In genomic region chr16:21277927-21278706, GRCh38 we compare ENCODE assay signal across 9 cellular contexts. TPM values are rescaled to one million over a fixed set of nuclear protein-coding genes. Genes with fewer than 3 reads are reported as not detected.
A peak's percentile ranks its signal among the peaks of the same experiment; 100 is the strongest.
DNase-seq lines count a peak whose midpoint lies in the region; ATAC-seq and TF ChIP-seq lines count a peak whose summit lies in the region.
"Had no signal": no experiment of that assay in that cellular context is flagged by ENCODE, and none has a peak within 500 bp of the region (broad histone marks: within the 10 kb centered on the region; RNA-seq: fewer than 3 reads in every experiment).

Gene CRYM (minus strand): TSS chr16:21278290. CDS start chr16:21278251, 39 bp downstream.

- DNase-seq in DMS153 treated with DMSO at 0.1 percent for 48 hours (lab: John Stamatoyannopoulos, UW; ENCODE audit: unreplicated experiment) (peak; percentile 74), HEK293T (ENCODE audit: extremely low spot score) (peak; percentile 82), NCI-H510A treated with DMSO at 0.1 percent for 48 hours (lab: John Stamatoyannopoulos, UW) (peak; percentile 88), glutamatergic neuron (peak; percentile 82), osteocyte (ENCODE audit: extremely low spot score, unreplicated experiment) (peak; percentile 85)
- peak; percentile 66 to 69 for DNase-seq in activated T-cell treated with anti-CD3 and anti-CD28 coated beads, Interleukin-2, amount 50 U/mL, for 72 hours

- POLR2A ChIA-PET in HEK293T (lab: Yijun Ruan, JAX) = no interaction called here

- no peaks in the 10 kb centered on the region for H3K9me3 Mint-ChIP-seq in activated T-cell treated with anti-CD3 and anti-CD28 coated beads, Interleukin-2, amount 50 U/mL, for 72 hours
- no peaks in the 10 kb centered on the region for H3K9me3 Mint-ChIP-seq in glutamatergic neuron (ENCODE audit: unreplicated experiment)
- H3K9me3 Mint-ChIP-seq in osteocyte (ENCODE audit: unreplicated experiment) = no peaks in the 10 kb centered on the region

- CTCF ChIA-PET in HEK293T (lab: Yijun Ruan, JAX) = interaction anchor here (0.6 kb wide), 1 partner anchor 38 kb away, joined by 3 read pairs; no protein-coding TSS in a partner anchor

- TF ChIP-seq CTCF in glutamatergic neuron (IDR thresholded peaks at IDR 0.05; ENCODE audit: partially characterized antibody, unreplicated experiment) (peak; percentile 77), osteocyte (IDR thresholded peaks at IDR 0.05) (peak; percentile 81)

- peak within 1 kb of the TSS; percentile 53 to 71 for H3K4me3 Mint-ChIP-seq in activated T-cell treated with anti-CD3 and anti-CD28 coated beads, Interleukin-2, amount 50 U/mL, for 72 hours
- H3K4me3 Mint-ChIP-seq in glutamatergic neuron (ENCODE audit: unreplicated experiment) = peak within 1 kb of the TSS; percentile 79
- H3K4me3 Mint-ChIP-seq in osteocyte (ENCODE audit: unreplicated experiment) = peak within 1 kb of the TSS; percentile 55

- H3K27me3 Mint-ChIP-seq in activated T-cell treated with anti-CD3 and anti-CD28 coated beads, Interleukin-2, amount 50 U/mL, for 72 hours (ENCODE audit: low read depth) = peaks cover 59% of the 10 kb centered on the region
- H3K27me3 Mint-ChIP-seq in glutamatergic neuron (ENCODE audit: unreplicated experiment) = no peaks in the 10 kb centered on the region
- peaks cover 85% of the 10 kb centered on the region for H3K27me3 Mint-ChIP-seq in osteocyte (ENCODE audit: unreplicated experiment)

- H3K4me1 Mint-ChIP-seq in activated T-cell treated with anti-CD3 and anti-CD28 coated beads, Interleukin-2, amount 50 U/mL, for 72 hours (ENCODE audit: low read depth) = no peaks in the 10 kb centered on the region
- no peaks in the 10 kb centered on the region for H3K4me1 Mint-ChIP-seq in glutamatergic neuron (ENCODE audit: low read depth, unreplicated experiment)
- peaks cover 5% of the 10 kb centered on the region for H3K4me1 Mint-ChIP-seq in osteocyte (ENCODE audit: unreplicated experiment)

- H3K27ac Mint-ChIP-seq in activated T-cell treated with anti-CD3 and anti-CD28 coated beads, Interleukin-2, amount 50 U/mL, for 72 hours = no peak within 1 kb of the TSS
- H3K27ac Mint-ChIP-seq in glutamatergic neuron (ENCODE audit: unreplicated experiment) (no peak within 1 kb of the TSS), osteocyte (ENCODE audit: unreplicated experiment) (no peak within 1 kb of the TSS)

- H3K36me3 Mint-ChIP-seq in activated T-cell treated with anti-CD3 and anti-CD28 coated beads, Interleukin-2, amount 50 U/mL, for 72 hours (ENCODE audit: insufficient read depth in 2 of 2) = no peaks in the 10 kb centered on the region
- H3K36me3 Mint-ChIP-seq in glutamatergic neuron (ENCODE audit: unreplicated experiment) (no peaks in the 10 kb centered on the region), osteocyte (ENCODE audit: unreplicated experiment) (no peaks in the 10 kb centered on the region)

- ATAC-seq in activated T-cell treated with anti-CD3 and anti-CD28 coated beads, Interleukin-2, amount 50 U/mL, for 72 hours (replicated peaks in 1 of 2) = peak; percentile 96
- no peak for ATAC-seq in GM21526 (IDR thresholded peaks at IDR 0.05; ENCODE audit: low FRiP score, unreplicated experiment)
- ATAC-seq in GM18868 (IDR thresholded peaks at IDR 0.05; ENCODE audit: unreplicated experiment) = no peak

TF ChIP-seq in HEK293T, 16 proteins besides CTCF, POLR2A, EP300 and RAD21:
- TF ChIP-seq L3MBTL2 (conservative IDR thresholded peaks at IDR 0.05) = no peak
TF ChIP-seq in HEK293T: peak in this region for 0.

RNA-seq across cellular contexts. Expression of gene CRYM, which starts in this region (rescaled TPM):
- not detected for total RNA-seq in activated T-cell treated with anti-CD3 and anti-CD28 coated beads, Interleukin-2, amount 50 U/mL, for 72 hours
- not detected for total RNA-seq in glutamatergic neuron (ENCODE audit: unreplicated experiment)
- not detected in 2 replicates for total RNA-seq in osteocyte
- total RNA-seq: activated CD8-positive, alpha-beta memory T cell treated with anti-CD3 and anti-CD28 coated beads for 36 hours had no signal

Comparison
In these comparisons a context has a peak if more than half of its experiments do, and no peak if none do; other contexts are left out.
1. Peak in DNase-seq and ATAC-seq in activated T-cell treated with anti-CD3 and anti-CD28 coated beads, Interleukin-2, amount 50 U/mL, for 72 hours; RNA of the gene not detected or under 1 TPM.
2. Peak in DNase-seq in glutamatergic neuron; RNA of the gene not detected or under 1 TPM.
3. Peak in DNase-seq in osteocyte; RNA of the gene not detected or under 1 TPM.